Comparison of ENCODE assay signal across 13 cellular contexts in genomic region chr1:239717097-239718051, GRCh38.
DNase-seq lines count a peak whose midpoint lies in the region; ATAC-seq and TF ChIP-seq lines count a peak whose summit lies in the region.
"Had no signal": no experiment of that assay in that cellular context is flagged by ENCODE, and none has a peak within 500 bp of the region (broad histone marks: within the 10 kb centered on the region; RNA-seq: fewer than 3 reads in every experiment).

No MANE protein-coding gene starts in this region.

- no peaks in the 10 kb centered on the region for H3K9me3 Mint-ChIP-seq in activated T-helper 2 cell treated with anti-CD3 and anti-CD28 coated beads, Interferon-gamma antibody, Interleukin-2, Interleukin-4, amounts not matched to agents 10 μg/mL and 5 μg/mL and 100 μg/mL, durations not matched to agents 14 hours and 24 hours and 36 hours
- H3K9me3 Mint-ChIP-seq in WTC11: no peaks in the 10 kb centered on the region
- H3K9me3 Mint-ChIP-seq: neural crest cell had no signal

- H4K20me1 ChIP-seq in neural cell (ENCODE audit: insufficient read depth): no peaks in the 10 kb centered on the region

- ATAC-seq in GM21723 (IDR thresholded peaks at IDR 0.05; ENCODE audit: unreplicated experiment): no peak
- ATAC-seq in WTC11: no peak

- H3F3A ChIP-seq in neural cell (ENCODE audit: insufficient read depth, low read length, poor library complexity, severe bottlenecking): no peaks in the 10 kb centered on the region

- H3K27me3 Mint-ChIP-seq in activated T-helper 2 cell treated with anti-CD3 and anti-CD28 coated beads, Interferon-gamma antibody, Interleukin-2, Interleukin-4, amounts not matched to agents 10 μg/mL and 5 μg/mL and 100 μg/mL, durations not matched to agents 14 hours and 24 hours and 36 hours (ENCODE audit: low read depth): no peaks in the 10 kb centered on the region
- H3K27me3 Mint-ChIP-seq in WTC11 (ENCODE audit: low read depth): no peaks in the 10 kb centered on the region

- peaks cover 45% of the 10 kb centered on the region for H3K4me1 Mint-ChIP-seq in activated T-helper 2 cell treated with anti-CD3 and anti-CD28 coated beads, Interferon-gamma antibody, Interleukin-2, Interleukin-4, amounts not matched to agents 10 μg/mL and 5 μg/mL and 100 μg/mL, durations not matched to agents 14 hours and 24 hours and 36 hours (ENCODE audit: low read depth)
- H3K4me1 Mint-ChIP-seq in WTC11: peaks cover 14% of the 10 kb centered on the region
- H3K4me1 Mint-ChIP-seq: neural crest cell had no signal

- H3K4me3 Mint-ChIP-seq in activated T-helper 2 cell treated with anti-CD3 and anti-CD28 coated beads, Interferon-gamma antibody, Interleukin-2, Interleukin-4, amounts not matched to agents 10 μg/mL and 5 μg/mL and 100 μg/mL, durations not matched to agents 14 hours and 24 hours and 36 hours (ENCODE audit: low read depth): peak overlapping the region; percentile 84
- no peak overlapping the region for H3K4me3 Mint-ChIP-seq in WTC11
- H3K4me3 Mint-ChIP-seq: neural crest cell had no signal

- H3K36me3 ChIP-seq in neural cell (ENCODE audit: insufficient read depth, low read length): no peaks in the 10 kb centered on the region
- H3K36me3 ChIP-seq: sigmoid colon had no signal

- H3K9ac ChIP-seq in neural cell (ENCODE audit: low read length): no peak overlapping the region

- no peaks in the 10 kb centered on the region for H3K9me2 ChIP-seq in neural cell (ENCODE audit: insufficient read depth, low read length)

- peaks cover 4% of the 10 kb centered on the region for H3K36me3 Mint-ChIP-seq in activated T-helper 2 cell treated with anti-CD3 and anti-CD28 coated beads, Interferon-gamma antibody, Interleukin-2, Interleukin-4, amounts not matched to agents 10 μg/mL and 5 μg/mL and 100 μg/mL, durations not matched to agents 14 hours and 24 hours and 36 hours (ENCODE audit: low read depth)
- no peaks in the 10 kb centered on the region for H3K36me3 Mint-ChIP-seq in WTC11

- peak; percentile 53 for TF ChIP-seq EP300 in neural cell (conservative IDR thresholded peaks at IDR 0.05; ENCODE audit: poor library complexity, severe bottlenecking)

- TF ChIP-seq RAD21 in neural cell (conservative IDR thresholded peaks at IDR 0.05): no peak

- no peaks in the 10 kb centered on the region for H3K79me2 ChIP-seq in neural cell (replicated peaks; ENCODE audit: insufficient read depth, low read length)

- H3K27ac Mint-ChIP-seq in activated T-helper 2 cell treated with anti-CD3 and anti-CD28 coated beads, Interferon-gamma antibody, Interleukin-2, Interleukin-4, amounts not matched to agents 10 μg/mL and 5 μg/mL and 100 μg/mL, durations not matched to agents 14 hours and 24 hours and 36 hours: peak overlapping the region; percentile 92
- H3K27ac Mint-ChIP-seq in WTC11: no peak overlapping the region

- no peak overlapping the region for H3K4me2 ChIP-seq in neural cell (ENCODE audit: low read length)

- H3K27ac ChIP-seq in neural cell (ENCODE audit: low read length): no peak overlapping the region

- H3K27me3 ChIP-seq in neural cell (ENCODE audit: insufficient read depth, low read depth, low read length): no peaks in the 10 kb centered on the region
- H3K27me3 ChIP-seq: sigmoid colon had no signal

- TF ChIP-seq CTCF in neural cell (IDR thresholded peaks at IDR 0.05; ENCODE audit: poor library complexity, severe bottlenecking) (no peak), WTC11 (IDR thresholded peaks at IDR 0.05) (no peak)

- H3K4me3 ChIP-seq in neural cell (ENCODE audit: low read length): no peak overlapping the region
- H3K4me3 ChIP-seq: sigmoid colon had no signal

- no peak overlapping the region for H2AFZ ChIP-seq in neural cell (ENCODE audit: low read depth, low read length)

- H3K9me3 ChIP-seq in neural cell (ENCODE audit: low read length): no peaks in the 10 kb centered on the region
- H3K9me3 ChIP-seq: sigmoid colon had no signal

- CTCF ChIA-PET in WTC11 (lab: Charles Lee): no interaction called here

- POLR2A ChIA-PET in WTC11 (lab: Charles Lee): no interaction called here

- intact Hi-C loops in activated T-helper 2 cell treated with anti-CD3 and anti-CD28 coated beads, Interferon-gamma antibody, Interleukin-2, Interleukin-4, amounts not matched to agents 10 μg/mL and 5 μg/mL and 100 μg/mL, durations not matched to agents 14 hours and 24 hours and 36 hours (cut with micrococcal nuclease): loop anchor here (2.0 to 10.0 kb wide), 3 partner anchors 75 to 177 kb away; no protein-coding TSS in a partner anchor

- peak; percentile 24 for DNase-seq in EL
- peak; percentile 36 for DNase-seq in NCI-H460 (ENCODE audit: extremely low read depth, low read depth)
- peak; percentile 8 for DNase-seq in activated T-helper 2 cell treated with anti-CD3 and anti-CD28 coated beads, Interferon-gamma antibody, Interleukin-2, Interleukin-4, amounts not matched to agents 10 μg/mL and 5 μg/mL and 100 μg/mL, durations not matched to agents 14 hours and 24 hours and 36 hours (ENCODE audit: low spot score)
- no peak for DNase-seq in WTC11 (ENCODE audit: low spot score)
- no peak for DNase-seq in COLO668 (lab: John Stamatoyannopoulos, UW; ENCODE audit: unreplicated experiment)
- DNase-seq: activated CD4-positive, alpha-beta T cell treated with anti-CD3 and anti-CD28 coated beads, Interleukin-2, amount 50 U/mL, for 1 hour; activated naive CD4-positive, alpha-beta T cell treated with anti-CD3 and anti-CD28 coated beads, Interleukin-2, amount 50 U/mL, for 16 hours; NCI-H2081 treated with DMSO at 0.1 percent for 48 hours; sigmoid colon; SW 1271 had no signal

TF ChIP-seq in neural cell, 6 proteins besides CTCF, POLR2A, EP300 and RAD21:
- TF ChIP-seq EZH2 (IDR thresholded peaks at IDR 0.05; ENCODE audit: borderline replicate concordance, insufficient read depth, low read length, poor library complexity, severe bottlenecking) (no peak), POLR2AphosphoS5 (IDR thresholded peaks at IDR 0.05) (no peak), TAF1 (IDR thresholded peaks at IDR 0.05; ENCODE audit: low read depth) (no peak), SMC3 (conservative IDR thresholded peaks at IDR 0.05; ENCODE audit: poor library complexity) (no peak)
TF ChIP-seq in neural cell: peak in this region for 0.

TF ChIP-seq in WTC11, 78 proteins besides CTCF, POLR2A, EP300 and RAD21:
- TF ChIP-seq JAZF1 (CRISPR knock-in tag; IDR thresholded peaks at IDR 0.05) (no peak), CBFB (CRISPR knock-in tag; IDR thresholded peaks at IDR 0.05; ENCODE audit: low read depth) (no peak), NFYB (CRISPR knock-in tag; conservative IDR thresholded peaks at IDR 0.05; ENCODE audit: low read depth) (no peak), ETV6 (CRISPR knock-in tag; IDR thresholded peaks at IDR 0.05) (no peak), ZNF232 (CRISPR knock-in tag; IDR thresholded peaks at IDR 0.05) (no peak), ZSCAN18 (CRISPR knock-in tag; IDR thresholded peaks at IDR 0.05) (no peak), USF2 (CRISPR knock-in tag; IDR thresholded peaks at IDR 0.05) (no peak)

Comparison
In these comparisons a context has a peak if more than half of its experiments do, and no peak if none do; other contexts are left out.
1. DNase-seq: peak in EL (single experiment), NCI-H460 (single experiment) and activated T-helper 2 cell treated with anti-CD3 and anti-CD28 coated beads, Interferon-gamma antibody, Interleukin-2, Interleukin-4, amounts not matched to agents 10 μg/mL and 5 μg/mL and 100 μg/mL, durations not matched to agents 14 hours and 24 hours and 36 hours (single experiment); none in WTC11 (single experiment) and COLO668 (single experiment).